Comparison of ENCODE assay signal across 17 cellular contexts in the genomic region with DNA sequence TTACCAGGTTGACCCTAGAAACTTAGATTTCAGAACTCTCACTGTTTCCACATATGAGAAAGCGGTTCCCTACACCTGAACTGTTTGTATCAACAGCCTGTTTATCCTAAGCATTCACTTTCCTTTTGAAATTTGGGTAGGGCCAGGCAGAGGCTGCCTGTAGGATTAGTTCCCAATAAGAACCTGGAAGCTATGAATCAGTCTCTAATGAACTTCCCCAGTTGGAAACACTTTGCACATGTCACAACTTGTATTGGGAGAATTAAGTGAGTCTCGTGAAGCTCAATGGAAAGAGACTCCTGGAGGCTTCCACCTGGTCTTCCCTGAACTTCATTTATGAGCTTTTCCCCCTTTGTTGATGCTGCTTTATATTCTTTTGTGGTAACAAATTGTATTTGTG.
"Had no signal": no experiment of that assay in that cellular context is flagged by ENCODE, and none has a peak within 500 bp of the region (broad histone marks: within the 10 kb centered on the region; RNA-seq: fewer than 3 reads in every experiment).

No MANE protein-coding gene starts in this region.

- H3K4me1 ChIP-seq: stomach, transverse colon had no signal

- H3K27ac ChIP-seq: coronary artery, heart left ventricle, ovary, right atrium auricular region, stomach, thoracic aorta, transverse colon had no signal

- H3K36me3 ChIP-seq: heart left ventricle, ovary, right atrium auricular region, stomach, thoracic aorta, transverse colon had no signal

- H3K27me3 ChIP-seq: heart left ventricle, ovary, right atrium auricular region, stomach, transverse colon had no signal

- H3K4me1 Mint-ChIP-seq: natural killer cell, neural crest cell had no signal

- H3K4me3 ChIP-seq: coronary artery, heart left ventricle, ovary, right atrium auricular region, stomach, thoracic aorta, transverse colon had no signal

- H3K27ac Mint-ChIP-seq: mesothelial cell of epicardium, natural killer cell had no signal

- H3K9me3 ChIP-seq: ovary, right atrium auricular region, thoracic aorta, transverse colon had no signal

- H3K4me3 Mint-ChIP-seq: mesothelial cell of epicardium, natural killer cell, neural crest cell had no signal

- DNase-seq: effector CD4-positive, alpha-beta T cell; heart left ventricle; hippocampal formation; kidney glomerular epithelial cell; natural killer cell; ovary; small intestine; stimulated activated CD4-positive, alpha-beta T cell treated with anti-CD3 and anti-CD28 coated beads, Interleukin-12 subunit alpha, Interleukin-12 subunit beta, amount 100 ng/mL, for 4 hours; stimulated activated naive CD4-positive, alpha-beta T cell; stomach; substantia nigra; transverse colon had no signal

- ATAC-seq: heart left ventricle, natural killer cell had no signal

- H3K9me3 Mint-ChIP-seq: natural killer cell had no signal
